ENCODE assay signal across 8 cellular contexts in the genomic region with DNA sequence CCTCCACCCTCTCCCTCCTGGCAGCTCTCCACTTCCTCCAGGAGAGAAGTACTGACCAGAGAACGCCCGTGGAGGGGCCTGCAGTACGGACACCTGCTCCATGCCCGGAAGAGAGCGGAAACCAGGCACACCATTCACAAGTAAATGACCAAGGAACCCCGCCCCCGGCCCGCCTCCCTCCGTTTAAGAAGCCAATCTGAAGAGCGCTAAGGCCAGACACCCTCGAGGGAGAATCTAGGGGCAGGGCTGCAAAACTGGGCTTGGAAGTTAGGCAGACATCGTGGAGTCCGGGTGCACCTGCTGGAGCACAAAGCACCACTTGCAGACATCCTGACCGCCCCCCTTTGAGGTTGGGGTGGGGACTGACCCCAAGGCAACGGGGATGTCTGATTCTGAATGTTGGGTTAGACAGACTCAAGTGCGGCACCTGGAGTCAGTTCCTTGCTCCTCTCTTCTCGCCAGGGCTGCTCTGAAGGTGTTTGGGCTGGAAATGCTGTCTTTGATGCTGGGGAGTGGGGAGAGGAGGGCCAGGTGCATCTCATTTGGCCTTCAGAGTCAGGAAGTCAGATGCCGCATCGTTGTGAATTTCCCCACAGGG. TPM values are rescaled to one million over a fixed set of nuclear protein-coding genes. Genes with fewer than 3 reads are reported as not detected.
DNase-seq lines count a peak whose midpoint lies in the region; ATAC-seq and TF ChIP-seq lines count a peak whose summit lies in the region.

No MANE protein-coding gene starts in this region.

- DNase-seq in G401 (ENCODE audit: low spot score) (peak; percentile 88), HEK293T (ENCODE audit: extremely low spot score) (peak; percentile 79), NCI-H1436 treated with DMSO at 0.1 percent for 48 hours (lab: John Stamatoyannopoulos, UW) (peak; percentile 71), T-helper 1 cell (peak; percentile 62 to 86 (median 70)), amygdala (lab: John Stamatoyannopoulos, UW) (peak in 45 of 56 donors; percentile 14 to 75 (median 51)), hepatic stellate cell (ENCODE audit: low spot score) (peak; percentile 85), sciatic nerve (ENCODE audit: low spot score) (no peak)

- ATAC-seq in sciatic nerve (peak; percentile 72), HG02870 (IDR thresholded peaks at IDR 0.05; ENCODE audit: unreplicated experiment) (no peak)

- CTCF ChIA-PET in HEK293T (lab: Yijun Ruan, JAX), result interaction anchor here (0.5 to 0.9 kb wide), 3 partner anchors 111 to 298 kb away, joined by 3 read pairs; no protein-coding TSS in a partner anchor

- in situ Hi-C loops in G401 (cut with HindIII; ENCODE audit: low sequenced_read_pairs), result no loop called here

- intact Hi-C loops in sciatic nerve (cut with DNase I), result no loop called here

- POLR2A ChIA-PET in HEK293T (lab: Yijun Ruan, JAX), result interaction anchor here (0.8 to 2.9 kb wide), 16 partner anchors 10 to 150 kb away, joined by 3 to 28 read pairs (median 5); partner anchors contain the start of genes ACTG1 and MRPL12

TF ChIP-seq in HEK293T, 16 proteins besides CTCF, POLR2A, EP300 and RAD21:
- no peak for TF ChIP-seq BHLHE40 (IDR thresholded peaks at IDR 0.05; ENCODE audit: borderline replicate concordance)
- TF ChIP-seq HDGF (IDR thresholded peaks at IDR 0.05; ENCODE audit: borderline replicate concordance), result no peak
- TF ChIP-seq LEF1 (IDR thresholded peaks at IDR 0.05; ENCODE audit: borderline replicate concordance), result no peak

RNA-seq across cellular contexts. Expression of gene FAAP100, which starts 1.0 kb away (rescaled TPM):
- 37.1 and 44.6 TPM in 2 replicates for total RNA-seq in G401 (2014; rRNA removed; shearing (Covaris generic))
- total RNA-seq in sciatic nerve, result 20.0 TPM

RNA-seq across cellular contexts. Expression of gene FSCN2, which starts 24.9 kb away (rescaled TPM):
- total RNA-seq in G401 (2014; rRNA removed; shearing (Covaris generic)), result 0.80 and 1.4 TPM in 2 replicates
- 1.6 TPM for total RNA-seq in sciatic nerve

RNA-seq across cellular contexts. Expression of gene ACTG1, which starts 40.5 kb away (rescaled TPM):
- 5,595 and 6,819 TPM in 2 replicates for total RNA-seq in G401 (2014; rRNA removed; shearing (Covaris generic))
- 2,552 TPM for total RNA-seq in sciatic nerve
